Comparison of ENCODE assay signal across 17 cellular contexts in genomic region chr11:62018978-62019664, GRCh38. TPM values are rescaled to one million over a fixed set of nuclear protein-coding genes. Genes with fewer than 3 reads are reported as not detected.
DNase-seq lines count a peak whose midpoint lies in the region; ATAC-seq, FAIRE-seq and TF ChIP-seq lines count a peak whose summit lies in the region.
"Had no signal": no experiment of that assay in that cellular context is flagged by ENCODE, and none has a peak within 500 bp of the region (broad histone marks: within the 10 kb centered on the region; RNA-seq: fewer than 3 reads in every experiment).

No MANE protein-coding gene starts in this region.

- H3K27ac Mint-ChIP-seq in CD14-positive monocyte (peak overlapping the region; percentile 87 to 95 (median 92)), glutamatergic neuron (ENCODE audit: unreplicated experiment) (peak overlapping the region; percentile 11)
- H3K27ac Mint-ChIP-seq: nephron progenitor cell had no signal

- H3K4me3 ChIP-seq in neutrophil (ENCODE audit: low read depth in 1 of 2, low read length in 1 of 2): peak overlapping the region; percentile 15 to 19
- H3K4me3 ChIP-seq: suprapubic skin, uterus had no signal

- H3K4me3 Mint-ChIP-seq in CD14-positive monocyte: peak overlapping the region in 1 of 2 donors; percentile 44
- no peak overlapping the region for H3K4me3 Mint-ChIP-seq in glutamatergic neuron (ENCODE audit: unreplicated experiment)
- H3K4me3 Mint-ChIP-seq: nephron progenitor cell had no signal

- peaks cover 5 to 6% of the 10 kb centered on the region in 2 donors for H3K36me3 Mint-ChIP-seq in CD14-positive monocyte
- H3K36me3 Mint-ChIP-seq in glutamatergic neuron (ENCODE audit: unreplicated experiment): no peaks in the 10 kb centered on the region

- peaks cover 41% of the 10 kb centered on the region for H3K4me1 Mint-ChIP-seq in CD14-positive monocyte
- H3K4me1 Mint-ChIP-seq in glutamatergic neuron (ENCODE audit: low read depth, unreplicated experiment): no peaks in the 10 kb centered on the region

- peak overlapping the region; percentile 99 for H3K27ac ChIP-seq in neutrophil
- H3K27ac ChIP-seq: suprapubic skin, uterus had no signal

- TF ChIP-seq POLR2A in GM12891 (IDR thresholded peaks at IDR 0.05; ENCODE audit: low read depth, low read length): no peak

- TF ChIP-seq CTCF in CD14-positive monocyte (IDR thresholded peaks at IDR 0.05) (no peak), glutamatergic neuron (IDR thresholded peaks at IDR 0.05; ENCODE audit: partially characterized antibody, unreplicated experiment) (no peak), neutrophil (IDR thresholded peaks at IDR 0.05) (peak; percentile 8)

- H3K36me3 ChIP-seq in neutrophil: no peaks in the 10 kb centered on the region
- H3K36me3 ChIP-seq: suprapubic skin, uterus had no signal

- no peak for ATAC-seq in HG02981 (IDR thresholded peaks at IDR 0.05; ENCODE audit: unreplicated experiment)

- no peak for FAIRE-seq in GM12891 (lab: Jason Lieb, UNC)
- FAIRE-seq: H1 had no signal

- H3K9me3 ChIP-seq in neutrophil: no peaks in the 10 kb centered on the region
- H3K9me3 ChIP-seq: SK-N-SH had no signal

- H3K27me3 ChIP-seq in neutrophil: no peaks in the 10 kb centered on the region
- H3K27me3 ChIP-seq: suprapubic skin, uterus had no signal

- H3K27me3 Mint-ChIP-seq in CD14-positive monocyte (ENCODE audit: low read depth in 3 of 3) (peaks cover 0 to 9% (median 0%) of the 10 kb centered on the region in 3 donors), glutamatergic neuron (ENCODE audit: unreplicated experiment) (no peaks in the 10 kb centered on the region)

- H3K9me3 Mint-ChIP-seq in CD14-positive monocyte: peaks cover 10 to 21% (median 14%) of the 10 kb centered on the region in 7 donors
- peaks cover 7% of the 10 kb centered on the region for H3K9me3 Mint-ChIP-seq in glutamatergic neuron (ENCODE audit: unreplicated experiment)

- H3K4me1 ChIP-seq in neutrophil (ENCODE audit: control insufficient read depth in 1 of 2, insufficient read depth in 1 of 2, low read depth in 1 of 2, low read length in 1 of 2): peaks cover 41 to 49% of the 10 kb centered on the region in 2 experiments
- H3K4me1 ChIP-seq: suprapubic skin, uterus had no signal

- intact Hi-C loops in CD14-positive monocyte (cut with micrococcal nuclease): loop anchor here in 1 of 2 donors (5.0 kb wide), 1 partner anchor 37 kb away; no protein-coding TSS in a partner anchor

- DNase-seq in CD14-positive monocyte (ENCODE audit: low spot score): no peak
- no peak for DNase-seq in GM12891 (ENCODE audit: insufficient read length, low spot score)
- DNase-seq in glutamatergic neuron: no peak
- DNase-seq in DMS114 treated with DMSO at 0.1 percent for 48 hours (lab: John Stamatoyannopoulos, UW; ENCODE audit: unreplicated experiment): no peak
- DNase-seq in C1 segment of cervical spinal cord (lab: John Stamatoyannopoulos, UW): no peak
- DNase-seq: activated CD4-positive, alpha-beta T cell treated with anti-CD3 and anti-CD28 coated beads, Interleukin-2, amount 50 U/mL, for 48 hours; caudate nucleus; mesendoderm; NCI-H1436; NCI-H526; nephron progenitor cell; SK-N-SH; uterus had no signal

TF ChIP-seq in GM12891, 5 proteins besides CTCF, POLR2A, EP300 and RAD21:
- TF ChIP-seq TAF1 (IDR thresholded peaks at IDR 0.05; ENCODE audit: low read depth, low read length): no peak
- peak; percentile 70 for TF ChIP-seq SPI1 (IDR thresholded peaks at IDR 0.05; ENCODE audit: low read depth, low read length)
- TF ChIP-seq POLR2AphosphoS5 (IDR thresholded peaks at IDR 0.05; ENCODE audit: low read depth, low read length): no peak
- TF ChIP-seq POU2F2 (IDR thresholded peaks at IDR 0.05; ENCODE audit: low read depth, low read length): no peak
- no peak for TF ChIP-seq PAX5 (IDR thresholded peaks at IDR 0.05; ENCODE audit: insufficient read depth, low read length, severe bottlenecking)

RNA-seq across cellular contexts. Expression of gene FTH1, which starts 51.7 kb away (rescaled TPM):
- polyA plus RNA-seq in CD14-positive monocyte: over 10,000 TPM in 1 of 2 donors, 1,000 to 10,000 TPM in 1; 8,968 to 11,239 TPM
- 1,402 TPM for polyA plus RNA-seq in GM12891 (2012; ENCODE audit: low read depth, missing spikeins)
- total RNA-seq in glutamatergic neuron (ENCODE audit: unreplicated experiment): 885 TPM
